ENCODE assay signal across 14 cellular contexts in genomic region chr14:92495041-92495440, GRCh38. TPM values are rescaled to one million over a fixed set of nuclear protein-coding genes. Genes with fewer than 3 reads are reported as not detected.
A peak's percentile ranks its signal among the peaks of the same experiment; 100 is the strongest.
DNase-seq lines count a peak whose midpoint lies in the region; ATAC-seq, FAIRE-seq and TF ChIP-seq lines count a peak whose summit lies in the region.
"Had no signal": no experiment of that assay in that cellular context is flagged by ENCODE, and none has a peak within 500 bp of the region (broad histone marks: within the 10 kb centered on the region; RNA-seq: fewer than 3 reads in every experiment).

No MANE protein-coding gene starts in this region.

- H3K9ac ChIP-seq in KMS-11, result peak overlapping the region; percentile 18; the same call in 1 of the 2 replicates
- H3K9ac ChIP-seq in HepG2 (ENCODE audit: insufficient read depth, low read depth, low read length), result no peak overlapping the region

- H3K4me2 ChIP-seq in KMS-11, result peak overlapping the region; percentile 74
- peak overlapping the region; percentile 14; the same call in 1 of the 2 replicates for H3K4me2 ChIP-seq in HepG2 (ENCODE audit: low read depth, low read length)

- no peak for ATAC-seq in HepG2
- no peak for ATAC-seq in GM21529 (IDR thresholded peaks at IDR 0.05; ENCODE audit: unreplicated experiment)

- H4K20me1 ChIP-seq in KMS-11 (ENCODE audit: insufficient read depth) (no peaks in the 10 kb centered on the region), HepG2 (ENCODE audit: insufficient read depth, low read length) (no peaks in the 10 kb centered on the region)

- CTCF ChIA-PET in HepG2 (lab: Yijun Ruan, JAX; ENCODE audit: low intra/inter-chr PET ratio, low total read pairs), result no interaction called here

- TF ChIP-seq RAD21 in HepG2 (CRISPR knock-in tag; IDR thresholded peaks at IDR 0.05), result no peak

- intact Hi-C loops in HepG2 (cut with micrococcal nuclease; ENCODE audit: unreplicated experiment), result no loop called here
- intact Hi-C loops in sigmoid colon (cut with DNase I), result no loop called here

- H3K4me1 ChIP-seq in KMS-11 (ENCODE audit: low read depth, poor library complexity, severe bottlenecking) (peaks cover 35% of the 10 kb centered on the region), HepG2 (ENCODE audit: insufficient read depth, low read length) (peaks cover 21% of the 10 kb centered on the region), sigmoid colon (no peaks in the 10 kb centered on the region)

- DNase-seq in A172 (ENCODE audit: low spot score) (peak; percentile 21), amniotic epithelial cell (ENCODE audit: low read depth) (peak; percentile 85), HepG2 (ENCODE audit: low spot score) (no peak), sigmoid colon (no peak)
- DNase-seq in activated T-cell treated with anti-CD3 and anti-CD28 coated beads, Interleukin-2, amount 50 U/mL, for 48 hours, result no peak
- no peak for DNase-seq in stimulated activated CD4-positive, alpha-beta T cell treated with anti-CD3 and anti-CD28 coated beads, Interleukin-1b, Interleukin-23, amount 100 ng/mL, for 48 hours
- DNase-seq: NCI-H187, ovary had no signal

- H3K4me3 ChIP-seq in KMS-11 (IDR thresholded peaks at IDR 0.05; ENCODE audit: insufficient read depth, low read depth, low read length), result no peak overlapping the region
- no peak overlapping the region for H3K4me3 ChIP-seq in HepG2 (replicated peaks in 1 of 3; ENCODE audit: insufficient read depth in 1 of 3, low read depth in 2 of 3, low read length in 3 of 3)
- H3K4me3 ChIP-seq in sigmoid colon, result no peak overlapping the region
- H3K4me3 ChIP-seq: cardiac muscle cell, ovary had no signal

- BruUV-seq in HepG2 (replicated peaks; lab: Mats Ljungman, UMichigan), result no TSS peak

- H3K27ac ChIP-seq in KMS-11, result peak overlapping the region; percentile 82
- no peak overlapping the region for H3K27ac ChIP-seq in HepG2 (ENCODE audit: extremely low read length, insufficient read depth, low read length)
- peak overlapping the region in 1 of 4 donors; percentile 2 for H3K27ac ChIP-seq in sigmoid colon
- H3K27ac ChIP-seq: cardiac muscle cell, ovary had no signal

- no peak for TF ChIP-seq POLR2A in HepG2 (IDR thresholded peaks at IDR 0.05; ENCODE audit: insufficient read depth in 1 of 2, low read depth in 2 of 2, low read length in 2 of 2)
- no peak for TF ChIP-seq POLR2A in sigmoid colon (IDR thresholded peaks at IDR 0.05)

- H2AFZ ChIP-seq in KMS-11 (ENCODE audit: low read depth) (peak overlapping the region; percentile 30; the same call in 1 of the 2 replicates), HepG2 (ENCODE audit: low read length) (no peak overlapping the region)

- WGBS in HepG2 (ENCODE audit: low lambda C conversion rate), result 10% methylated on average over 7 of the region's 7 CpGs
- 72 to 88% methylated on average over 7 of the region's 7 CpGs for WGBS in sigmoid colon, 2 donors

- no peaks in the 10 kb centered on the region for H3K79me2 ChIP-seq in KMS-11 (ENCODE audit: insufficient read depth, low read depth)
- no peaks in the 10 kb centered on the region for H3K79me2 ChIP-seq in HepG2 (ENCODE audit: insufficient read depth, low read length)

- TF ChIP-seq CTCF in KMS-11 (conservative IDR thresholded peaks at IDR 0.05; ENCODE audit: low read depth, low read length) (no peak), HepG2 (CRISPR knock-in tag; IDR thresholded peaks at IDR 0.05) (no peak), sigmoid colon (IDR thresholded peaks at IDR 0.05) (no peak)

- FAIRE-seq in HepG2 (lab: Jason Lieb, UNC), result no peak
- FAIRE-seq: TTC549 had no signal

- H3K27me3 ChIP-seq in KMS-11 (ENCODE audit: insufficient read depth, low read depth) (no peaks in the 10 kb centered on the region), HepG2 (ENCODE audit: control insufficient read depth in 1 of 2, insufficient read depth in 2 of 2, low read length in 2 of 2) (peaks cover 0 to 10% of the 10 kb centered on the region in 2 experiments; a peak in 2 of 5 replicates), sigmoid colon (no peaks in the 10 kb centered on the region)
- H3K27me3 ChIP-seq: cardiac muscle cell, ovary had no signal

- no peak for TF ChIP-seq EP300 in HepG2 (IDR thresholded peaks at IDR 0.05; ENCODE audit: low read depth in 2 of 2, low read length in 2 of 2)
- TF ChIP-seq EP300 in HepG2 (CRISPR knock-in tag; IDR thresholded peaks at IDR 0.05; ENCODE audit: borderline replicate concordance), result no peak
- TF ChIP-seq EP300 in sigmoid colon (IDR thresholded peaks at IDR 0.05), result no peak

- H3K9me3 ChIP-seq in HepG2 (ENCODE audit: low read length), result no peaks in the 10 kb centered on the region
- H3K9me3 ChIP-seq in sigmoid colon, result no peaks in the 10 kb centered on the region
- H3K9me3 ChIP-seq: ovary had no signal

- POLR2A ChIA-PET in HepG2 (lab: Yijun Ruan, JAX), result no interaction called here

- H3K36me3 ChIP-seq in KMS-11 (ENCODE audit: insufficient read depth), result no peaks in the 10 kb centered on the region
- no peaks in the 10 kb centered on the region for H3K36me3 ChIP-seq in HepG2 (replicated peaks in 1 of 2; ENCODE audit: control insufficient read depth in 1 of 2, insufficient read depth in 2 of 2, low read length in 2 of 2)
- no peaks in the 10 kb centered on the region for H3K36me3 ChIP-seq in sigmoid colon
- H3K36me3 ChIP-seq: cardiac muscle cell, ovary had no signal

- in situ Hi-C loops in HepG2 (cut with HindIII; ENCODE audit: extremely low pct_ligation_motif_present, low pct_unique_long_range_greater_than_20kb), result no loop called here

TF ChIP-seq in HepG2, 621 proteins besides CTCF, POLR2A, EP300 and RAD21 (continues in another document):
- no peak for TF ChIP-seq ZNF232 (CRISPR knock-in tag; IDR thresholded peaks at IDR 0.05; ENCODE audit: borderline replicate concordance)
- TF ChIP-seq, protein P1, sequence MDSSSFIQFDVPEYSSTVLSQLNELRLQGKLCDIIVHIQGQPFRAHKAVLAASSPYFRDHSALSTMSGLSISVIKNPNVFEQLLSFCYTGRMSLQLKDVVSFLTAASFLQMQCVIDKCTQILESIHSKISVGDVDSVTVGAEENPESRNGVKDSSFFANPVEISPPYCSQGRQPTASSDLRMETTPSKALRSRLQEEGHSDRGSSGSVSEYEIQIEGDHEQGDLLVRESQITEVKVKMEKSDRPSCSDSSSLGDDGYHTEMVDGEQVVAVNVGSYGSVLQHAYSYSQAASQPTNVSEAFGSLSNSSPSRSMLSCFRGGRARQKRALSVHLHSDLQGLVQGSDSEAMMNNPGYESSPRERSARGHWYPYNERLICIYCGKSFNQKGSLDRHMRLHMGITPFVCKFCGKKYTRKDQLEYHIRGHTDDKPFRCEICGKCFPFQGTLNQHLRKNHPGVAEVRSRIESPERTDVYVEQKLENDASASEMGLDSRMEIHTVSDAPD (CRISPR knock-in tag; IDR thresholded peaks at IDR 0.05), result no peak
- TF ChIP-seq SPEN (CRISPR knock-in tag; IDR thresholded peaks at IDR 0.05; ENCODE audit: low read depth), result no peak
- TF ChIP-seq KDM2A (CRISPR knock-in tag; IDR thresholded peaks at IDR 0.05; ENCODE audit: borderline replicate concordance, low read depth), result no peak
- no peak for TF ChIP-seq IKZF5 (CRISPR knock-in tag; IDR thresholded peaks at IDR 0.05)
- TF ChIP-seq, protein P2, sequence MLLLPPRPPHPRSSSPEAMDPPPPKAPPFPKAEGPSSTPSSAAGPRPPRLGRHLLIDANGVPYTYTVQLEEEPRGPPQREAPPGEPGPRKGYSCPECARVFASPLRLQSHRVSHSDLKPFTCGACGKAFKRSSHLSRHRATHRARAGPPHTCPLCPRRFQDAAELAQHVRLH (CRISPR knock-in tag; IDR thresholded peaks at IDR 0.05; ENCODE audit: borderline replicate concordance, low read depth), result no peak
- TF ChIP-seq HDAC1 (CRISPR knock-in tag; IDR thresholded peaks at IDR 0.05), result no peak
- TF ChIP-seq, protein P3, sequence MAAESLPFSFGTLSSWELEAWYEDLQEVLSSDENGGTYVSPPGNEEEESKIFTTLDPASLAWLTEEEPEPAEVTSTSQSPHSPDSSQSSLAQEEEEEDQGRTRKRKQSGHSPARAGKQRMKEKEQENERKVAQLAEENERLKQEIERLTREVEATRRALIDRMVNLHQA (CRISPR knock-in tag; IDR thresholded peaks at IDR 0.05), result no peak

RNA-seq across cellular contexts. Expression of gene RIN3, which starts 18.5 kb away (rescaled TPM):
- total RNA-seq in A172 (2014; rRNA removed; shearing (Covaris generic)), result 0.33 and 2.6 TPM in 2 replicates
- total RNA-seq in HepG2 (2016; rRNA removed; fragmentation: Illumina TruSeq; extraction: Trizol) (2.3 and 2.9 TPM in 2 replicates), sigmoid colon (10 to 100 TPM; 12.7 to 31.8 (median 23.0) TPM)
- total RNA-seq in HepG2 (2016; cell fraction: cytosol; rRNA removed; fragmentation: Illumina TruSeq; extraction: Trizol; ENCODE audit: low read depth), result 2.3 and 2.7 TPM in 2 replicates
- 2.0 and 2.8 TPM in 2 replicates for total RNA-seq in HepG2 (2016; cell fraction: insoluble cytoplasmic fraction; rRNA removed; fragmentation: Illumina TruSeq; extraction: Trizol)
- total RNA-seq in HepG2 (2016; cell fraction: membrane; rRNA removed; fragmentation: Illumina TruSeq; extraction: Trizol), result 4.4 and 4.7 TPM in 2 replicates
- total RNA-seq in HepG2 (2016; cell fraction: nucleus; rRNA removed; fragmentation: Illumina TruSeq; extraction: Trizol), result 5.1 and 7.2 TPM in 2 replicates
- polyA plus RNA-seq in HepG2 (2011; rRNA removed) (3.5 and 3.6 TPM in 2 replicates), sigmoid colon (10 to 100 TPM in 1 of 3 donors, 1 to 10 TPM in 2; 6.0 to 19.2 (median 7.4) TPM)
- polyA plus RNA-seq in HepG2 (2011; cell fraction: cytosol; rRNA removed), result 1.6 and 2.1 TPM in 2 replicates
- polyA plus RNA-seq in HepG2 (2011; cell fraction: nucleus; rRNA removed), result 7.0 TPM in 2 replicates
- 5.6 and 6.5 TPM in 2 replicates for polyA plus RNA-seq in HepG2 (2012)
- polyA plus RNA-seq in HepG2 (2016; cell fraction: cytosol; fragmentation: Illumina TruSeq; extraction: Trizol; ENCODE audit: low read depth), result 6.3 and 6.8 TPM in 2 replicates
- polyA plus RNA-seq in HepG2 (2016; cell fraction: insoluble cytoplasmic fraction; fragmentation: Illumina TruSeq; extraction: Trizol; ENCODE audit: low read depth), result 7.0 and 10.5 TPM in 2 replicates
- polyA plus RNA-seq in HepG2 (2016; cell fraction: membrane; fragmentation: Illumina TruSeq; extraction: Trizol; ENCODE audit: low read depth), result 9.8 and 10.5 TPM in 2 replicates
- 11.7 and 11.9 TPM in 2 replicates for polyA plus RNA-seq in HepG2 (2016; cell fraction: nucleus; fragmentation: Illumina TruSeq; extraction: Trizol; ENCODE audit: insufficient read depth, low read depth)
- polyA minus RNA-seq in HepG2 (2011; rRNA and poly(A)+ RNA removed; ENCODE audit: low replicate concordance), result 5.5 TPM in 1 of 2 replicates, not detected in the other
- polyA minus RNA-seq in HepG2 (2011; cell fraction: cytosol; rRNA and poly(A)+ RNA removed), result 4.6 and 4.9 TPM in 2 replicates
- polyA minus RNA-seq in HepG2 (2011; cell fraction: nucleus; rRNA and poly(A)+ RNA removed), result 8.0 and 9.7 TPM in 2 replicates
- total RNA-seq: HT-29, OCI-LY7 had no signal

Comparison
In these comparisons a context has a peak if more than half of its experiments do, and no peak if none do; other contexts are left out.
1. DNase-seq: peak in A172 (single experiment) and amniotic epithelial cell (single experiment); none in HepG2 (single experiment), sigmoid colon (single experiment), activated T-cell treated with anti-CD3 and anti-CD28 coated beads, Interleukin-2, amount 50 U/mL, for 48 hours (0 of 2) and stimulated activated CD4-positive, alpha-beta T cell treated with anti-CD3 and anti-CD28 coated beads, Interleukin-1b, Interleukin-23, amount 100 ng/mL, for 48 hours (single experiment).